In genomic region chr2:134900151-134900550, GRCh38 we compare ENCODE assay signal across 23 cellular contexts. TPM values are rescaled to one million over a fixed set of nuclear protein-coding genes. Genes with fewer than 3 reads are reported as not detected.
A peak's percentile ranks its signal among the peaks of the same experiment; 100 is the strongest.
DNase-seq lines count a peak whose midpoint lies in the region; ATAC-seq and TF ChIP-seq lines count a peak whose summit lies in the region.
"Had no signal": no experiment of that assay in that cellular context is flagged by ENCODE, and none has a peak within 500 bp of the region (broad histone marks: within the 10 kb centered on the region; RNA-seq: fewer than 3 reads in every experiment).

No MANE protein-coding gene starts in this region.

- H3K4me3 ChIP-seq in MG63 (no peak overlapping the region), astrocyte of the spinal cord (ENCODE audit: low read depth, low read length) (no peak overlapping the region)
- H3K4me3 ChIP-seq: ascending aorta, colonic mucosa, psoas muscle had no signal

- DNase-seq in Daoy (ENCODE audit: low read depth), result peak; percentile 29
- DNase-seq in MG63, result peak; percentile 9
- peak; percentile 24 for DNase-seq in astrocyte of the spinal cord (ENCODE audit: low read depth, low spot score)
- DNase-seq in fibroblast of the conjunctiva (ENCODE audit: low read depth), result peak; percentile 5
- DNase-seq in NCI-H510A treated with DMSO at 0.1 percent for 48 hours (lab: John Stamatoyannopoulos, UW), result no peak
- no peak for DNase-seq in DMS153 treated with DMSO at 0.1 percent for 48 hours (lab: John Stamatoyannopoulos, UW; ENCODE audit: unreplicated experiment)
- DNase-seq in NCI-H2107 (lab: John Stamatoyannopoulos, UW), result no peak
- DNase-seq: activated CD4-positive, alpha-beta memory T cell treated with anti-CD3 and anti-CD28 coated beads, Interleukin-2, amount 10 ng/mL, durations not matched to agents 7 days and 5 days; activated naive CD4-positive, alpha-beta T cell treated with Interleukin-2 at 50 U/mL for 16 hours; activated T-cell treated with anti-CD3 and anti-CD28 coated beads, Interleukin-2, amount 50 U/mL, for 24 hours; colonic mucosa; DMS 273 treated with DMSO at 0.1 percent for 48 hours; KG1; midbrain; NCI-H1048; NCI-H2081; NCI-H510A; psoas muscle; SHP77; stimulated activated CD4-positive, alpha-beta T cell treated with anti-CD3 and anti-CD28 coated beads, Interleukin-4, amount 100 ng/mL, for 4 hours had no signal

- no peaks in the 10 kb centered on the region for H3K9me3 ChIP-seq in MG63
- H3K9me3 ChIP-seq: ascending aorta, colonic mucosa, psoas muscle had no signal

- no peaks in the 10 kb centered on the region for H3K27me3 ChIP-seq in MG63
- H3K27me3 ChIP-seq: ascending aorta, colonic mucosa had no signal

- H3K36me3 ChIP-seq in MG63, result no peaks in the 10 kb centered on the region
- H3K36me3 ChIP-seq: ascending aorta, colonic mucosa had no signal

- no peak for ATAC-seq in GM19035 (IDR thresholded peaks at IDR 0.05; ENCODE audit: unreplicated experiment)
- ATAC-seq: left lobe of liver, psoas muscle had no signal

- in situ Hi-C loops in astrocyte of the spinal cord (cut with HindIII; ENCODE audit: low sequenced_read_pairs), result no loop called here

- no peak for TF ChIP-seq CTCF in astrocyte of the spinal cord (IDR thresholded peaks at IDR 0.05; ENCODE audit: low read depth, low read length)

RNA-seq across cellular contexts. Expression of gene CCNT2, which starts 18.5 kb away (rescaled TPM):
- total RNA-seq in Daoy (2014; rRNA removed; shearing (Covaris generic)), result 7.4 and 15.8 TPM in 2 replicates
- 9.0 and 11.2 TPM in 2 replicates for total RNA-seq in MG63 (2014; rRNA removed; shearing (Covaris generic); ENCODE audit: low replicate concordance)

Comparison
In these comparisons a context has a peak if more than half of its experiments do, and no peak if none do; other contexts are left out.
1. DNase-seq: peak in Daoy (single experiment), MG63 (single experiment), astrocyte of the spinal cord (single experiment) and fibroblast of the conjunctiva (single experiment); none in NCI-H510A treated with DMSO at 0.1 percent for 48 hours (single experiment), DMS153 treated with DMSO at 0.1 percent for 48 hours (single experiment) and NCI-H2107 (single experiment).